In the genomic region with DNA sequence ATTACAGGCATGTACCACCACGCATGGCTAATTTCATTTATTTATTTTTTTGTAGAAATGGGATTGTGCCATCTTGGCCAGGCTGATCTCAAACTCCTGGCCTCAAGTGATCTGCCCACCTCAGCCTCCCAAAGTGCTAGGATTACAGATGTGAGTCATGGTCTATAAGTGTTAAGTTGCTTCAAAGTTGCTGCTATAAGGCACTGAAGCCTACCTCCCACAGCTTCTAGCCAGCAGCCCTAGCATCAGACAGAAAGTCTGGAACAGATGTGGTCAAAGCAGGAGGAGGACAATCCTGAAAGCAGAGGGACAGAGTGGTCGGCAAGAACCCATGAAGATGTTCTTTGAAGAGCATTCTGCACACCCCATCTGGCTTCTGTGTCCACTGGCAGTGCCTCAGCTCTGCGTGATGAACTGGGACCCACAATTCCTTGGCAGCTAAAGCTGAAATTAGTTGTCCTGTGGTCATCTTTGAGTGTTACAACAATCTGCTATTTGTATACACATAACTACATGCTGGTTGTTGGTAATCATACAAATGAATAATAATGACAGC, we compare ENCODE assay signal across 1 cellular context.
TF ChIP-seq lines count a peak whose summit lies in the region.

No MANE protein-coding gene starts in this region.

TF ChIP-seq in SK-N-SH treated with all-trans-retinoic acid at 6 μM for 48 hours, 23 proteins besides CTCF, POLR2A, EP300 and RAD21 (continued from another document):
- TF ChIP-seq, protein P1, sequence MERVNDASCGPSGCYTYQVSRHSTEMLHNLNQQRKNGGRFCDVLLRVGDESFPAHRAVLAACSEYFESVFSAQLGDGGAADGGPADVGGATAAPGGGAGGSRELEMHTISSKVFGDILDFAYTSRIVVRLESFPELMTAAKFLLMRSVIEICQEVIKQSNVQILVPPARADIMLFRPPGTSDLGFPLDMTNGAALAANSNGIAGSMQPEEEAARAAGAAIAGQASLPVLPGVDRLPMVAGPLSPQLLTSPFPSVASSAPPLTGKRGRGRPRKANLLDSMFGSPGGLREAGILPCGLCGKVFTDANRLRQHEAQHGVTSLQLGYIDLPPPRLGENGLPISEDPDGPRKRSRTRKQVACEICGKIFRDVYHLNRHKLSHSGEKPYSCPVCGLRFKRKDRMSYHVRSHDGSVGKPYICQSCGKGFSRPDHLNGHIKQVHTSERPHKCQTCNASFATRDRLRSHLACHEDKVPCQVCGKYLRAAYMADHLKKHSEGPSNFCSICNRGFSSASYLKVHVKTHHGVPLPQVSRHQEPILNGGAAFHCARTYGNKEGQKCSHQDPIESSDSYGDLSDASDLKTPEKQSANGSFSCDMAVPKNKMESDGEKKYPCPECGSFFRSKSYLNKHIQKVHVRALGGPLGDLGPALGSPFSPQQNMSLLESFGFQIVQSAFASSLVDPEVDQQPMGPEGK (CRISPR knock-in tag; IDR thresholded peaks at IDR 0.05; ENCODE audit: borderline replicate concordance), result no peak
- no peak for TF ChIP-seq CREB5 (CRISPR knock-in tag; IDR thresholded peaks at IDR 0.05; ENCODE audit: low read depth)
- TF ChIP-seq ZFP30 (CRISPR knock-in tag; IDR thresholded peaks at IDR 0.05), result no peak
- TF ChIP-seq BACH2 (CRISPR knock-in tag; IDR thresholded peaks at IDR 0.05; ENCODE audit: borderline replicate concordance), result no peak
- no peak for TF ChIP-seq ARNTL (CRISPR knock-in tag; IDR thresholded peaks at IDR 0.05; ENCODE audit: borderline replicate concordance, low read depth)
- TF ChIP-seq POU6F1 (CRISPR knock-in tag; IDR thresholded peaks at IDR 0.05; ENCODE audit: borderline replicate concordance, low read depth), result no peak
- TF ChIP-seq GLIS3 (CRISPR knock-in tag; IDR thresholded peaks at IDR 0.05), result no peak
- TF ChIP-seq OSR1 (CRISPR knock-in tag; IDR thresholded peaks at IDR 0.05), result no peak
- TF ChIP-seq TCF4 (CRISPR knock-in tag; IDR thresholded peaks at IDR 0.05; ENCODE audit: borderline replicate concordance), result no peak
- TF ChIP-seq SNAI2 (CRISPR knock-in tag; IDR thresholded peaks at IDR 0.05), result no peak
- TF ChIP-seq ZNF565 (CRISPR knock-in tag; conservative IDR thresholded peaks at IDR 0.05; ENCODE audit: low read depth), result no peak
- TF ChIP-seq CSRNP3 (CRISPR knock-in tag; IDR thresholded peaks at IDR 0.05), result no peak
- TF ChIP-seq ZNF8 (CRISPR knock-in tag; IDR thresholded peaks at IDR 0.05), result no peak
- TF ChIP-seq ISL1 (CRISPR knock-in tag; IDR thresholded peaks at IDR 0.05), result no peak
TF ChIP-seq in SK-N-SH treated with all-trans-retinoic acid at 6 μM for 48 hours: peak in this region for 0.
